ENCODE assay signal across 26 cellular contexts in genomic region chr5:82664711-82665110, GRCh38.
DNase-seq lines count a peak whose midpoint lies in the region; ATAC-seq and TF ChIP-seq lines count a peak whose summit lies in the region.
"Had no signal": no experiment of that assay in that cellular context is flagged by ENCODE, and none has a peak within 500 bp of the region (broad histone marks: within the 10 kb centered on the region; RNA-seq: fewer than 3 reads in every experiment).

No MANE protein-coding gene starts in this region.

- no peaks in the 10 kb centered on the region for H3K4me1 ChIP-seq in RWPE2 (ENCODE audit: insufficient read depth, poor library complexity, severe bottlenecking)
- H3K4me1 ChIP-seq: esophagus squamous epithelium, gastroesophageal sphincter, thyroid gland had no signal

- DNase-seq in NCI-H1417 (lab: John Stamatoyannopoulos, UW) (peak in 2 of 3 experiments; percentile 22 to 40), NCI-H1417 treated with DMSO at 0.1 percent for 48 hours (lab: John Stamatoyannopoulos, UW) (no peak), NCI-H1092 treated with DMSO at 0.1 percent for 48 hours (lab: John Stamatoyannopoulos, UW) (peak; percentile 45), RWPE2 (ENCODE audit: low spot score) (no peak), left lobe of liver (ENCODE audit: low spot score) (no peak), retina (no peak)
- DNase-seq: activated CD8-positive, alpha-beta T cell treated with anti-CD3 and anti-CD28 coated beads for 36 hours; activated gamma-delta T cell treated with Interleukin-2 at 50 U/mL for 16 hours; activated T-cell treated with anti-CD3 and anti-CD28 coated beads for 4 hours; CD4-positive, alpha-beta memory T cell; DMS79 treated with DMSO at 0.1 percent for 48 hours; effector memory CD4-positive, alpha-beta T cell; esophagus squamous epithelium; islet precursor cell; NCI-H1105; stimulated activated CD4-positive, alpha-beta T cell treated with anti-CD3 and anti-CD28 coated beads, Interleukin-4, amount 100 ng/mL, for 1 hour; stimulated activated naive CD4-positive, alpha-beta T cell treated with Interleukin-2 at 50 U/mL for 16 hours; thyroid gland had no signal

- no peaks in the 10 kb centered on the region for H3K36me3 ChIP-seq in RWPE2 (ENCODE audit: low read depth)
- H3K36me3 ChIP-seq: esophagus squamous epithelium, gastroesophageal sphincter, thyroid gland had no signal

- ATAC-seq in RWPE2 (ENCODE audit: low read depth) (0 out of 3 replicates have a peak, but pooled peaks have one; percentile 21), left lobe of liver (peak; percentile 22), HG03045 (IDR thresholded peaks at IDR 0.05; ENCODE audit: unreplicated experiment) (no peak), HG02642 (IDR thresholded peaks at IDR 0.05; ENCODE audit: poor library complexity, unreplicated experiment) (no peak)
- ATAC-seq: activated CD8-positive, alpha-beta T cell treated with anti-CD3 and anti-CD28 coated beads for 36 hours; gastroesophageal sphincter; GM12878; SK-N-SH treated with all-trans-retinoic acid at 6 μM for 48 hours had no signal

- TF ChIP-seq CTCF in RWPE2 (IDR thresholded peaks at IDR 0.05; ENCODE audit: poor library complexity, severe bottlenecking): no peak

- H3K4me3 ChIP-seq in RWPE2 (ENCODE audit: severe bottlenecking): no peak overlapping the region
- H3K4me3 ChIP-seq: esophagus squamous epithelium, gastroesophageal sphincter, GM12878, lung, smooth muscle cell, thyroid gland had no signal

- H3K27me3 ChIP-seq in RWPE2 (ENCODE audit: insufficient read depth, poor library complexity, severe bottlenecking): no peaks in the 10 kb centered on the region
- H3K27me3 ChIP-seq: esophagus squamous epithelium, gastroesophageal sphincter, thyroid gland had no signal

- no peaks in the 10 kb centered on the region for H3K9me3 ChIP-seq in RWPE2 (ENCODE audit: severe bottlenecking)
- H3K9me3 ChIP-seq: esophagus squamous epithelium, gastroesophageal sphincter, thyroid gland had no signal

- H3K27ac ChIP-seq in RWPE2 (ENCODE audit: poor library complexity, severe bottlenecking): no peak overlapping the region
- H3K27ac ChIP-seq: 22Rv1, esophagus squamous epithelium, gastroesophageal sphincter, thyroid gland had no signal

Comparison
In these comparisons a context has a peak if more than half of its experiments do, and no peak if none do; other contexts are left out.
1. DNase-seq: peak in NCI-H1417 (2 of 3) and NCI-H1092 treated with DMSO at 0.1 percent for 48 hours (single experiment); none in NCI-H1417 treated with DMSO at 0.1 percent for 48 hours (single experiment), RWPE2 (single experiment), left lobe of liver (single experiment) and retina (single experiment).
2. ATAC-seq: peak in RWPE2 (single experiment) and left lobe of liver (single experiment); none in HG03045 (single experiment) and HG02642 (single experiment).